ENCODE assay signal across 30 cellular contexts in the genomic region with DNA sequence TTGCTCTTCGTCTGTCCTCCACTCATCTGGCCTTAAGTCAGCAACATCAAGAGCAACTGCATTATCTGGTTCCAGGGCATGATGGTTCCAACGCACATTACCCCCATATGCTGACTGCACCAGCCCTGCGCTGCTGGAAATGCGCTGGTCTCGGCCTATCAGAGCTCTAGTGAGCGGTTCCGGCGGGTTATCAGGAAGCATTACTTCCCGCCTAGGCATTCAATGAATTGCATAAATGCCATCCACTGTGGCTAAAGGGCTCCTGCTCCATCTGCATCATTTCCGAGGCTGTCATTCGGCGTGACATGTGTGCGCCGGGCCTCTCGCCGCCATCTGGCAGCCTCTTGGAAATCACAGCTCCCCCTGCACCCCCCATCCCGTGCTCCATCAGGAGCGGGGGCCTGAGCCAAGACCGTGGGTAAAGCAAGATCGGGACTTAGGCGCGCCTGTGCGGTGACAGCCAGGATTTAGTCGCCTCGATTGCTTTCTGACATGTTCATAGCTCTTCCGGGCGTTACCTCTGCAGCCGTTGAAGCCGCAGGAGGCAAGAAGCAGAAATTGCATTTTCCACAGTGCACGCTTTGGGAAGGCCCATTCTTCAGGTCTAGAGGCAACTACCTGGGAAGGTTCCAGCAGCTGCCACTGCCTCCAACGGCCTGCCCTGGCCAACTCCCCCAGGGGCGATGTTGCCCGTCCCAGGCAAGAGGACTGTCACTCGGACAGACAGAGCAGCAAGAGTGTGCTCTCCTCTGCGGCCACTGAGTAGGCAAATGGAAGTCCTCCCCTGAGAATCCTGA.
DNase-seq lines count a peak whose midpoint lies in the region; ATAC-seq and TF ChIP-seq lines count a peak whose summit lies in the region.
"Had no signal": no experiment of that assay in that cellular context is flagged by ENCODE, and none has a peak within 500 bp of the region (broad histone marks: within the 10 kb centered on the region; RNA-seq: fewer than 3 reads in every experiment).

No MANE protein-coding gene starts in this region.

- no peaks in the 10 kb centered on the region for H3K27me3 ChIP-seq in heart right ventricle
- H3K27me3 ChIP-seq in right atrium auricular region: no peaks in the 10 kb centered on the region
- peaks cover 0 to 18% (median 0%) of the 10 kb centered on the region in 7 donors for H3K27me3 ChIP-seq in spleen (replicated peaks in 1 of 7)
- no peaks in the 10 kb centered on the region for H3K27me3 ChIP-seq in upper lobe of right lung
- H3K27me3 ChIP-seq: ascending aorta, hepatocyte, ovary, uterus had no signal

- peak in 1 of 2 donors; percentile 29 for DNase-seq in heart right ventricle
- DNase-seq in cardiac septum (ENCODE audit: low spot score): no peak
- DNase-seq in cerebellar cortex (ENCODE audit: low spot score): peak; percentile 88
- no peak for DNase-seq in right atrium auricular region (ENCODE audit: low spot score)
- peak; percentile 55 for DNase-seq in spleen
- no peak for DNase-seq in upper lobe of right lung
- DNase-seq in GM20000 (ENCODE audit: low spot score): no peak
- DNase-seq: activated B cell treated with CpG ODN at 0.5 μM for 24 hours; activated CD8-positive, alpha-beta memory T cell treated with anti-CD3 and anti-CD28 coated beads, Interleukin-2, amount 10 ng/mL, durations not matched to agents 7 days and 5 days; activated gamma-delta T cell; activated naive CD8-positive, alpha-beta T cell treated with anti-CD3 and anti-CD28 coated beads for 36 hours; activated T-cell treated with anti-CD3 and anti-CD28 coated beads, Interleukin-2, amount 50 U/mL, for 4 hours; DMS79 treated with DMSO at 0.1 percent for 48 hours; foreskin keratinocyte; GOT3; kidney glomerular epithelial cell; mammary epithelial cell; NCI-H1092; NCI-H187 treated with DMSO at 0.1 percent for 48 hours; NCI-H526 treated with DMSO at 0.1 percent for 48 hours; nephron progenitor cell; ovary; stimulated activated CD8-positive, alpha-beta memory T cell treated with anti-CD3 and anti-CD28 coated beads, Interleukin-4, amount 100 ng/mL, for 48 hours; uterus had no signal

- H3K9me3 ChIP-seq in heart right ventricle (peaks cover 0 to 10% (median 2%) of the 10 kb centered on the region in 11 donors), right atrium auricular region (peaks cover 0 to 7% of the 10 kb centered on the region in 2 donors), spleen (peaks cover 0 to 14% (median 5%) of the 10 kb centered on the region in 8 donors), upper lobe of right lung (peaks cover 4% of the 10 kb centered on the region)
- H3K9me3 ChIP-seq: ovary, thoracic aorta, uterus had no signal

- WGBS in heart right ventricle, 2 donors: 81 to 89% methylated on average over 35 of the region's 35 CpGs
- 92 to 96% (median 94%) methylated on average over 34 to 35 of the region's 35 CpGs for WGBS in spleen, 5 donors

- ATAC-seq in heart right ventricle (peak in 5 of 8 donors; percentile 11 to 72 (median 45)), upper lobe of right lung (no peak), GM21360 (IDR thresholded peaks at IDR 0.05; ENCODE audit: unreplicated experiment) (no peak)
- ATAC-seq: activated CD8-positive, alpha-beta memory T cell treated with anti-CD3 and anti-CD28 coated beads, Interleukin-2, amount 10 ng/mL, durations not matched to agents 7 days and 5 days; activated T-cell treated with anti-CD3 and anti-CD28 coated beads, Interleukin-2, amount 50 U/mL, for 4 hours; foreskin keratinocyte; K562; Panc1 had no signal

- intact Hi-C loops in heart right ventricle (cut with DNase I): loop anchor here in 1 of 10 donors (10.0 kb wide), 1 partner anchor 49 kb away; no protein-coding TSS in a partner anchor
- intact Hi-C loops in cardiac septum (cut with DNase I): loop anchor here (5.0 kb wide), 1 partner anchor 36 kb away; no protein-coding TSS in a partner anchor
- intact Hi-C loops in spleen (cut with DNase I; ENCODE audit: low total_unique reads): no loop called here
- intact Hi-C loops in upper lobe of right lung (cut with DNase I): no loop called here

- no peak for TF ChIP-seq POLR2A in spleen (IDR thresholded peaks at IDR 0.05)

- TF ChIP-seq CTCF in heart right ventricle (IDR thresholded peaks at IDR 0.05) (no peak), right atrium auricular region (IDR thresholded peaks at IDR 0.05) (no peak), spleen (IDR thresholded peaks at IDR 0.05 in 8 of 11, conservative IDR thresholded peaks at IDR 0.05 in 3 of 11) (no peak), upper lobe of right lung (IDR thresholded peaks at IDR 0.05) (no peak), GM20000 (IDR thresholded peaks at IDR 0.05; ENCODE audit: extremely low read depth, missing control alignments) (no peak)

- H3K27ac ChIP-seq in heart right ventricle (peak overlapping the region in 2 of 10 donors; percentile 37 to 64), right atrium auricular region (peak overlapping the region; percentile 45 to 81), spleen (no peak overlapping the region), upper lobe of right lung (no peak overlapping the region)
- H3K27ac ChIP-seq: ascending aorta, foreskin keratinocyte, hepatocyte, ovary, thoracic aorta, uterus had no signal

- H3K4me1 ChIP-seq in heart right ventricle: peaks cover 0 to 32% (median 22%) of the 10 kb centered on the region in 9 donors
- H3K4me1 ChIP-seq in right atrium auricular region: peaks cover 0 to 26% of the 10 kb centered on the region in 2 donors
- H3K4me1 ChIP-seq in spleen: no peaks in the 10 kb centered on the region
- H3K4me1 ChIP-seq in upper lobe of right lung: peaks cover 3% of the 10 kb centered on the region
- H3K4me1 ChIP-seq: ascending aorta, foreskin keratinocyte had no signal

- no peaks in the 10 kb centered on the region for H3K36me3 ChIP-seq in heart right ventricle
- H3K36me3 ChIP-seq in right atrium auricular region: no peaks in the 10 kb centered on the region
- H3K36me3 ChIP-seq in spleen: no peaks in the 10 kb centered on the region
- H3K36me3 ChIP-seq in upper lobe of right lung: no peaks in the 10 kb centered on the region
- H3K36me3 ChIP-seq: ascending aorta, ovary, thoracic aorta, uterus had no signal

- H3K4me3 ChIP-seq in heart right ventricle (no peak overlapping the region), right atrium auricular region (no peak overlapping the region), spleen (no peak overlapping the region), upper lobe of right lung (no peak overlapping the region)
- H3K4me3 ChIP-seq: ascending aorta, hepatocyte, K562, ovary, thoracic aorta, uterus had no signal

Comparison
In these comparisons a context has a peak if more than half of its experiments do, and no peak if none do; other contexts are left out.
1. ATAC-seq: peak in heart right ventricle (5 of 8); none in upper lobe of right lung (single experiment) and GM21360 (single experiment).
2. DNase-seq: peak in cerebellar cortex (single experiment) and spleen (single experiment); none in cardiac septum (single experiment), right atrium auricular region (single experiment), upper lobe of right lung (single experiment) and GM20000 (single experiment).
3. H3K27ac ChIP-seq: peak in right atrium auricular region (2 of 2); none in spleen (0 of 8) and upper lobe of right lung (single experiment).